25 cellular contexts compared by ENCODE assay signal in genomic region chr4:145904413-145905177, GRCh38. TPM values are rescaled to one million over a fixed set of nuclear protein-coding genes. Genes with fewer than 3 reads are reported as not detected.
DNase-seq lines count a peak whose midpoint lies in the region; ATAC-seq and TF ChIP-seq lines count a peak whose summit lies in the region.
"Had no signal": no experiment of that assay in that cellular context is flagged by ENCODE, and none has a peak within 500 bp of the region (broad histone marks: within the 10 kb centered on the region; RNA-seq: fewer than 3 reads in every experiment).

No MANE protein-coding gene starts in this region.

- no peaks in the 10 kb centered on the region for H3K27me3 Mint-ChIP-seq in activated CD4-positive, alpha-beta memory T cell treated with anti-CD3 and anti-CD28 coated beads for 36 hours
- H3K27me3 Mint-ChIP-seq: activated CD8-positive, alpha-beta memory T cell treated with anti-CD3 and anti-CD28 coated beads, Interleukin-2, amount 10 ng/mL, durations not matched to agents 7 days and 5 days; CD4-positive, alpha-beta T cell; stimulated activated naive CD8-positive, alpha-beta T cell treated with anti-CD3 and anti-CD28 coated beads, Interleukin-15, Interleukin-2, amounts not matched to agents 100 ng/mL and 50 ng/mL, for 24 hours had no signal

- in situ Hi-C loops in GM23248 (cut with MboI): no loop called here

- H3K36me3 ChIP-seq in GM23248 (ENCODE audit: low read depth) (no peaks in the 10 kb centered on the region; the same call in none of the 2 replicates), PC-3 (ENCODE audit: low read depth, low read length) (no peaks in the 10 kb centered on the region; the same call in 1 of the 2 replicates)
- H3K36me3 ChIP-seq: neural progenitor cell, prostate gland had no signal

- H3K4me1 Mint-ChIP-seq in activated CD4-positive, alpha-beta memory T cell treated with anti-CD3 and anti-CD28 coated beads for 36 hours (ENCODE audit: low read depth): peaks cover 10% of the 10 kb centered on the region

- ATAC-seq in PC-3: peak; percentile 66
- ATAC-seq: activated CD8-positive, alpha-beta memory T cell treated with anti-CD3 and anti-CD28 coated beads, Interleukin-2, amount 10 ng/mL, durations not matched to agents 7 days and 5 days; activated naive CD4-positive, alpha-beta T cell treated with anti-CD3 and anti-CD28 coated beads, Interleukin-2, amount 50 U/mL, for 72 hours; left ventricle myocardium superior had no signal

- no peak overlapping the region for H3K4me2 ChIP-seq in GM23248 (ENCODE audit: unreplicated experiment)
- H3K4me2 ChIP-seq in PC-3 (ENCODE audit: low read length): peak overlapping the region; percentile 9; the same call in 1 of the 2 replicates
- H3K4me2 ChIP-seq: neural progenitor cell had no signal

- H3K9me2 ChIP-seq in GM23248 (ENCODE audit: insufficient read depth): no peaks in the 10 kb centered on the region
- no peaks in the 10 kb centered on the region for H3K9me2 ChIP-seq in PC-3 (replicated peaks; ENCODE audit: low read length)

- H3F3A ChIP-seq in GM23248 (ENCODE audit: insufficient read depth): 0 out of 2 replicates have a peak, but pooled peaks cover 3% of the 10 kb centered on the region
- no peaks in the 10 kb centered on the region for H3F3A ChIP-seq in PC-3 (ENCODE audit: low read length, unreplicated experiment)

- no peak overlapping the region for H3K27ac Mint-ChIP-seq in activated CD4-positive, alpha-beta memory T cell treated with anti-CD3 and anti-CD28 coated beads for 36 hours
- H3K27ac Mint-ChIP-seq: activated CD8-positive, alpha-beta memory T cell treated with anti-CD3 and anti-CD28 coated beads, Interleukin-2, amount 10 ng/mL, durations not matched to agents 7 days and 5 days; activated naive CD4-positive, alpha-beta T cell treated with anti-CD3 and anti-CD28 coated beads, Interleukin-2, amount 50 U/mL, for 72 hours; activated T-helper 1 cell treated with anti-CD3 and anti-CD28 coated beads, Interleukin-12 subunit alpha, Interleukin-12 subunit beta, Interleukin-2, Interleukin-4 antibody, amounts not matched to agents 30 ng/mL and 10 ng/mL and 1 ng/mL, durations not matched to agents 14 hours and 24 hours and 36 hours; CD4-positive, alpha-beta T cell; stimulated activated naive CD8-positive, alpha-beta T cell treated with anti-CD3 and anti-CD28 coated beads, Interleukin-15, Interleukin-2, amounts not matched to agents 100 ng/mL and 50 ng/mL, for 24 hours had no signal

- H4K20me1 ChIP-seq in GM23248 (ENCODE audit: insufficient read depth) (no peaks in the 10 kb centered on the region; the same call in 1 of the 2 replicates), PC-3 (ENCODE audit: low read length) (no peaks in the 10 kb centered on the region; the same call in 1 of the 2 replicates)

- no peaks in the 10 kb centered on the region for H3K9me3 Mint-ChIP-seq in activated CD4-positive, alpha-beta memory T cell treated with anti-CD3 and anti-CD28 coated beads for 36 hours
- H3K9me3 Mint-ChIP-seq: activated naive CD4-positive, alpha-beta T cell treated with anti-CD3 and anti-CD28 coated beads, Interleukin-2, amount 50 U/mL, for 72 hours; activated T-helper 1 cell treated with anti-CD3 and anti-CD28 coated beads, Interleukin-12 subunit alpha, Interleukin-12 subunit beta, Interleukin-2, Interleukin-4 antibody, amounts not matched to agents 30 ng/mL and 10 ng/mL and 1 ng/mL, durations not matched to agents 14 hours and 24 hours and 36 hours; CD4-positive, alpha-beta T cell; stimulated activated naive CD8-positive, alpha-beta T cell treated with anti-CD3 and anti-CD28 coated beads, Interleukin-15, Interleukin-2, amounts not matched to agents 100 ng/mL and 50 ng/mL, for 24 hours had no signal

- TF ChIP-seq CTCF in GM12865 (IDR thresholded peaks at IDR 0.05; ENCODE audit: insufficient read depth, low read depth, low read length, missing control alignments) (no peak), PC-3 (conservative IDR thresholded peaks at IDR 0.05; ENCODE audit: low read depth, low read length) (no peak)

- POLR2A ChIA-PET in PC-3 (lab: Charles Lee; ENCODE audit: unreplicated experiment): no interaction called here
- POLR2A ChIA-PET in activated CD4-positive, alpha-beta memory T cell treated with anti-CD3 and anti-CD28 coated beads for 36 hours (lab: Charles Lee): no interaction called here

- H3K9ac ChIP-seq in GM23248 (no peak overlapping the region), PC-3 (ENCODE audit: low read length) (no peak overlapping the region)
- H3K9ac ChIP-seq: neural progenitor cell had no signal

- H3K27ac ChIP-seq in GM23248 (no peak overlapping the region), PC-3 (ENCODE audit: low read length) (no peak overlapping the region)
- H3K27ac ChIP-seq: neural progenitor cell, prostate gland, skin epidermis had no signal

- no peak overlapping the region for H3K4me3 ChIP-seq in GM12865 (ENCODE audit: low read depth, low read length)
- no peak overlapping the region for H3K4me3 ChIP-seq in GM23248
- no peak overlapping the region for H3K4me3 ChIP-seq in PC-3 (ENCODE audit: low read length)
- H3K4me3 ChIP-seq: HAP-1, neural progenitor cell, prostate gland, skin epidermis had no signal

- H3K27me3 ChIP-seq in GM23248 (replicated peaks; ENCODE audit: insufficient read depth) (no peaks in the 10 kb centered on the region), PC-3 (ENCODE audit: low read length) (no peaks in the 10 kb centered on the region)
- H3K27me3 ChIP-seq: neural progenitor cell had no signal

- no TSS peak for BruUV-seq in PC-3 (replicated peaks; lab: Mats Ljungman, UMichigan)

- intact Hi-C loops in PC-3 (cut with micrococcal nuclease): no loop called here
- intact Hi-C loops in activated CD4-positive, alpha-beta memory T cell treated with anti-CD3 and anti-CD28 coated beads for 36 hours (cut with micrococcal nuclease): no loop called here

- H3K36me3 Mint-ChIP-seq in activated CD4-positive, alpha-beta memory T cell treated with anti-CD3 and anti-CD28 coated beads for 36 hours: peaks cover 24% of the 10 kb centered on the region

- H3K9me3 ChIP-seq in GM23248 (ENCODE audit: low read depth): no peaks in the 10 kb centered on the region
- H3K9me3 ChIP-seq in PC-3 (ENCODE audit: low read length): no peaks in the 10 kb centered on the region
- H3K9me3 ChIP-seq: HAP-1, prostate gland had no signal

- H2AFZ ChIP-seq in GM23248 (no peak overlapping the region), PC-3 (ENCODE audit: low read length) (no peak overlapping the region)
- H2AFZ ChIP-seq: neural progenitor cell had no signal

- DNase-seq in GM12865 (ENCODE audit: low read depth): peak; percentile 10
- DNase-seq in GM23248: peak; percentile 7
- DNase-seq in PC-3: peak; percentile 43
- DNase-seq in glomerular visceral epithelial cell (ENCODE audit: extremely low spot score): peak; percentile 13
- DNase-seq in activated CD4-positive, alpha-beta memory T cell treated with anti-CD3 and anti-CD28 coated beads for 36 hours: no peak
- DNase-seq in dedifferentiated amniotic fluid mesenchymal stem cell (ENCODE audit: extremely low spot score): no peak
- no peak for DNase-seq in LoVo (ENCODE audit: low spot score)
- DNase-seq in NCI-H345 treated with DMSO at 0.1 percent for 48 hours (lab: John Stamatoyannopoulos, UW; ENCODE audit: unreplicated experiment): no peak
- DNase-seq: activated CD4-positive, alpha-beta T cell treated with anti-CD3 and anti-CD28 coated beads for 1 hour; activated CD8-positive, alpha-beta memory T cell treated with anti-CD3 and anti-CD28 coated beads, Interleukin-2, amount 10 ng/mL, durations not matched to agents 7 days and 5 days; CD4-positive, alpha-beta T cell; DMS53; left ventricle myocardium superior; MM.1S; NCI-H146; NCI-H226; stimulated activated CD4-positive, alpha-beta T cell treated with anti-CD3 and anti-CD28 coated beads, Interleukin-2, amount 100 ng/mL, for 48 hours; trophoblast cell had no signal

- CTCF ChIA-PET in PC-3 (lab: Charles Lee): no interaction called here
- CTCF ChIA-PET in activated CD4-positive, alpha-beta memory T cell treated with anti-CD3 and anti-CD28 coated beads for 36 hours (lab: Charles Lee): no interaction called here

- H3K4me1 ChIP-seq in GM23248 (ENCODE audit: insufficient read depth): no peaks in the 10 kb centered on the region
- peaks cover 18% of the 10 kb centered on the region for H3K4me1 ChIP-seq in PC-3 (ENCODE audit: insufficient read depth, low read length)

- WGBS in GM23248 (ENCODE audit: low coverage in 1 of 2, low lambda C conversion rate in 2 of 2, missing lambda C conversion rate in 2 of 2), 2 experiments: 88 to 92% methylated on average over 7 of the region's 7 CpGs

- H3K4me3 Mint-ChIP-seq in activated CD4-positive, alpha-beta memory T cell treated with anti-CD3 and anti-CD28 coated beads for 36 hours: no peak overlapping the region
- H3K4me3 Mint-ChIP-seq: activated CD8-positive, alpha-beta memory T cell treated with anti-CD3 and anti-CD28 coated beads, Interleukin-2, amount 10 ng/mL, durations not matched to agents 7 days and 5 days; activated T-helper 1 cell treated with anti-CD3 and anti-CD28 coated beads, Interleukin-12 subunit alpha, Interleukin-12 subunit beta, Interleukin-2, Interleukin-4 antibody, amounts not matched to agents 30 ng/mL and 10 ng/mL and 1 ng/mL, durations not matched to agents 14 hours and 24 hours and 36 hours; CD4-positive, alpha-beta T cell; neural progenitor cell; stimulated activated naive CD8-positive, alpha-beta T cell treated with anti-CD3 and anti-CD28 coated beads, Interleukin-15, Interleukin-2, amounts not matched to agents 100 ng/mL and 50 ng/mL, for 24 hours had no signal

- H3K79me2 ChIP-seq in GM23248 (ENCODE audit: insufficient read depth) (peaks cover 84% of the 10 kb centered on the region), PC-3 (ENCODE audit: low read length) (peaks cover 14% of the 10 kb centered on the region; the same call in 1 of the 2 replicates)

RNA-seq across cellular contexts. Expression of gene ZNF827, which starts 34.0 kb away (rescaled TPM):
- 10.1 and 16.8 TPM in 2 replicates for total RNA-seq in GM23248 (2014; rRNA removed; shearing (Covaris generic))
- 4.6 and 5.0 TPM in 2 replicates for polyA plus RNA-seq in GM23248 (2016; fragmentation: Nextera tagmentation; extraction: Ambion mirVana)
- total RNA-seq in PC-3 (2014; rRNA removed): 9.8 and 12.0 TPM in 2 replicates
- total RNA-seq in activated CD4-positive, alpha-beta memory T cell treated with anti-CD3 and anti-CD28 coated beads for 36 hours: 10 to 100 TPM; 17.3 to 17.7 TPM

Comparison
In these comparisons a context has a peak if more than half of its experiments do, and no peak if none do; other contexts are left out.
1. DNase-seq: peak in GM12865 (single experiment), GM23248 (single experiment), PC-3 (single experiment) and glomerular visceral epithelial cell (single experiment); none in activated CD4-positive, alpha-beta memory T cell treated with anti-CD3 and anti-CD28 coated beads for 36 hours (single experiment), dedifferentiated amniotic fluid mesenchymal stem cell (single experiment), LoVo (single experiment) and NCI-H345 treated with DMSO at 0.1 percent for 48 hours (single experiment).